Comparison of ENCODE assay signal across 8 cellular contexts in the genomic region with DNA sequence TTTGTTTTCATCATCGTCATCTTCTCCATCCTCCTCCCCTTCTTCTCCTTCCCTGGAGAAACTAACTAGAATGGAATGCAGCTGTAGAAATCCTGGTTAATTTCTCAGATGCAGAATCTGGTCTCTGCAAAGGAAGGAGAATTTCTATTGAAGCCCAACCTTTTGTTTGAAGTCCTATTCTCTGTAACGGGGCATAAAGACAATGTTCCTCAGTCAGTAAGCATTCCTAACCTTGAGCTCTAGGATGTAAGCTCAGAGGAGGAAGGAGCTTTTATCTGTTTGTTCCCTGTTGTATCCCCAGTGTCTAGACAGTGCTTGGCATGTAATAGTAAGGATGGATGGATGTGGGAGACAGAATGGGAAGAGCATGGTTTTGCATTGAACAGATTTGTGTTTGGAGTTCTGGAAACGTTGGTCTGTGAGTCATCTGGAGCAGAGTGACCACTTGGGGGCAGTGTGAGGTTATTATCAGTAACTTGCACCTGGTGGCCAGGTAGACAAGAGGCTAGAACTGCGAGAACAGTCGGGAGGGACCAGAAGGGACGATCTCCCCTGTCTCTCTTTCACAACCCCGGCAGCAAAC.
A peak's percentile ranks its signal among the peaks of the same experiment; 100 is the strongest.
DNase-seq lines count a peak whose midpoint lies in the region; ATAC-seq and TF ChIP-seq lines count a peak whose summit lies in the region.

No MANE protein-coding gene starts in this region.

- no peaks in the 10 kb centered on the region for H3K36me3 ChIP-seq in gastrocnemius medialis

- DNase-seq in D341Med (ENCODE audit: low spot score), result peak; percentile 48
- peak; percentile 58 for DNase-seq in HS-5 (ENCODE audit: low read depth)
- DNase-seq in SK-N-DZ (ENCODE audit: low spot score), result peak; percentile 19
- peak; percentile 72 for DNase-seq in fibroblast of the aortic adventitia (ENCODE audit: low read depth)
- DNase-seq in stimulated activated CD8-positive, alpha-beta memory T cell treated with anti-CD3 and anti-CD28 coated beads, Interleukin-4, amount 100 ng/mL, for 48 hours, result peak; percentile 41
- DNase-seq in gastrocnemius medialis, result no peak
- DNase-seq in ureter (ENCODE audit: low spot score), result no peak

- H3K4me1 ChIP-seq in gastrocnemius medialis, result peaks cover 9 to 25% of the 10 kb centered on the region in 2 donors

- no peak for ATAC-seq in gastrocnemius medialis
- ATAC-seq in GM18873 (IDR thresholded peaks at IDR 0.05; ENCODE audit: low FRiP score, unreplicated experiment), result no peak

- intact Hi-C loops in gastrocnemius medialis (cut with DNase I; ENCODE audit: low total_unique reads), result loop anchor here (5.0 kb wide), 1 partner anchor 113 kb away; no protein-coding TSS in a partner anchor

- no peak overlapping the region for H3K4me3 ChIP-seq in fibroblast of the aortic adventitia (ENCODE audit: low read depth, low read length)
- no peak overlapping the region for H3K4me3 ChIP-seq in gastrocnemius medialis

- TF ChIP-seq CTCF in fibroblast of the aortic adventitia (IDR thresholded peaks at IDR 0.05; ENCODE audit: insufficient read depth, low read length) (peak; percentile 40), gastrocnemius medialis (IDR thresholded peaks at IDR 0.05 in 4 of 5, conservative IDR thresholded peaks at IDR 0.05 in 1 of 5) (no peak)

- H3K27ac ChIP-seq in gastrocnemius medialis, result no peak overlapping the region

- no peaks in the 10 kb centered on the region for H3K27me3 ChIP-seq in gastrocnemius medialis

- in situ Hi-C loops in gastrocnemius medialis (cut with MboI; ENCODE audit: low sequenced_read_pairs in 4 of 4), result no loop called here

- H3K9me3 ChIP-seq in gastrocnemius medialis, result no peaks in the 10 kb centered on the region

- no peak for TF ChIP-seq POLR2A in gastrocnemius medialis (IDR thresholded peaks at IDR 0.05)

Comparison
In these comparisons a context has a peak if more than half of its experiments do, and no peak if none do; other contexts are left out.
1. DNase-seq: peak in D341Med (single experiment), HS-5 (single experiment), SK-N-DZ (single experiment), fibroblast of the aortic adventitia (single experiment) and stimulated activated CD8-positive, alpha-beta memory T cell treated with anti-CD3 and anti-CD28 coated beads, Interleukin-4, amount 100 ng/mL, for 48 hours (single experiment); none in gastrocnemius medialis (0 of 2) and ureter (single experiment).